In the genomic region with DNA sequence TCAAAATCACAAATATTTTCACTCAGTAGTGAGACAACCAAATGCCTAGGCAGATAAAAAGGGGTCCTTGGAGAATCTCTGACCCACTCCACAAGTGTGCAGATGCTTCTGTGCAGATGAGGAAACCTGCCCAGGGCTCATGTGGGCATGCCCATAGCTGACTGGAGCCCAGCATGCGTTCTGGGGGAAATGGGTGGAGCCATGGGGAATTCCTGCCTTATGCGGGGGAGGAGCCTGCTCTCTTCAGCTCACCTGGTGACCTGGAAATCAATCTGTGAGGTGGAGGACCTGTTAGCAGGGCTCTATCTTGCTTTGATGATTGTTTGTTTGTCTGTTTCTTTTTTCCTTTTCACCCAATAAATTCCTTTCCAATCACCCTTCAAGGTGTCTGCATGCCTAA, we compare ENCODE assay signal across 17 cellular contexts. TPM values are rescaled to one million over a fixed set of nuclear protein-coding genes. Genes with fewer than 3 reads are reported as not detected.
DNase-seq lines count a peak whose midpoint lies in the region; ATAC-seq and TF ChIP-seq lines count a peak whose summit lies in the region.
"Had no signal": no experiment of that assay in that cellular context is flagged by ENCODE, and none has a peak within 500 bp of the region (broad histone marks: within the 10 kb centered on the region; RNA-seq: fewer than 3 reads in every experiment).

No MANE protein-coding gene starts in this region.

- H3K4me1 Mint-ChIP-seq in CD8-positive, alpha-beta T cell (ENCODE audit: low read depth), result peaks cover 42% of the 10 kb centered on the region
- H3K4me1 Mint-ChIP-seq in endodermal cell, result no peaks in the 10 kb centered on the region
- H3K4me1 Mint-ChIP-seq in memory B cell, result peaks cover 16% of the 10 kb centered on the region
- H3K4me1 Mint-ChIP-seq in osteocyte (ENCODE audit: unreplicated experiment), result no peaks in the 10 kb centered on the region

- ATAC-seq in CD8-positive, alpha-beta T cell, result peak; percentile 36
- ATAC-seq in HCT116, result peak; percentile 62
- ATAC-seq in memory B cell (ENCODE audit: low read depth), result peak; percentile 54
- no peak for ATAC-seq in HG02571 (IDR thresholded peaks at IDR 0.05; ENCODE audit: unreplicated experiment)
- no peak for ATAC-seq in GM21786 (IDR thresholded peaks at IDR 0.05; ENCODE audit: unreplicated experiment)

- intact Hi-C loops in CD8-positive, alpha-beta T cell (cut with DNase I, micrococcal nuclease), result no loop called here
- intact Hi-C loops in HCT116 (cut with micrococcal nuclease), result no loop called here

- RAD21 ChIA-PET in HCT116 (lab: Charles Lee; ENCODE audit: low non-redundant PET in 1 of 2, low total read pairs in 2 of 2, uncharacterized antibody in 2 of 2, unreplicated experiment in 2 of 2), result no interaction called here

- no peak overlapping the region for H3K27ac ChIP-seq in CD8-positive, alpha-beta T cell (ENCODE audit: low read depth, low read length)
- no peak overlapping the region for H3K27ac ChIP-seq in HCT116 (ENCODE audit: low read depth, low read length)
- H3K27ac ChIP-seq in endodermal cell (ENCODE audit: low read depth, low read length), result no peak overlapping the region
- H3K27ac ChIP-seq: GM23248 had no signal

- H3K27me3 Mint-ChIP-seq in CD8-positive, alpha-beta T cell (ENCODE audit: low read depth), result no peaks in the 10 kb centered on the region
- H3K27me3 Mint-ChIP-seq in endodermal cell (ENCODE audit: insufficient read depth) (no peaks in the 10 kb centered on the region), memory B cell (no peaks in the 10 kb centered on the region), osteocyte (ENCODE audit: unreplicated experiment) (no peaks in the 10 kb centered on the region)

- no peak overlapping the region for H2AFZ ChIP-seq in HCT116 (ENCODE audit: low read depth, low read length, poor library complexity, severe bottlenecking)
- H2AFZ ChIP-seq: GM23248 had no signal

- no peaks in the 10 kb centered on the region for H3K79me2 ChIP-seq in HCT116 (ENCODE audit: insufficient read depth, low read length)

- POLR2A ChIA-PET in CD8-positive, alpha-beta T cell (lab: Charles Lee), result no interaction called here
- POLR2A ChIA-PET in HCT116 (lab: Charles Lee), result no interaction called here

- H3K27me3 ChIP-seq in CD8-positive, alpha-beta T cell (ENCODE audit: insufficient read depth, low read length), result no peaks in the 10 kb centered on the region
- H3K27me3 ChIP-seq in HCT116 (ENCODE audit: insufficient read depth, low read length), result no peaks in the 10 kb centered on the region
- H3K27me3 ChIP-seq in endodermal cell (ENCODE audit: control insufficient read depth, insufficient read depth, low read length, poor library complexity, severe bottlenecking), result no peaks in the 10 kb centered on the region

- no peaks in the 10 kb centered on the region for H3K9me3 Mint-ChIP-seq in CD8-positive, alpha-beta T cell
- H3K9me3 Mint-ChIP-seq in endodermal cell (no peaks in the 10 kb centered on the region), memory B cell (no peaks in the 10 kb centered on the region), osteocyte (ENCODE audit: unreplicated experiment) (no peaks in the 10 kb centered on the region)

- H3K36me3 Mint-ChIP-seq in CD8-positive, alpha-beta T cell, result peaks cover 37% of the 10 kb centered on the region
- H3K36me3 Mint-ChIP-seq in endodermal cell (ENCODE audit: low read depth) (no peaks in the 10 kb centered on the region), memory B cell (peaks cover 25% of the 10 kb centered on the region), osteocyte (ENCODE audit: unreplicated experiment) (peaks cover 6% of the 10 kb centered on the region)

- no peak overlapping the region for H3K9ac ChIP-seq in HCT116 (ENCODE audit: low read length)
- no peak overlapping the region for H3K9ac ChIP-seq in endodermal cell (ENCODE audit: extremely low read depth, low read length, poor library complexity, severe bottlenecking)
- H3K9ac ChIP-seq: GM23248 had no signal

- H3K4me2 ChIP-seq in HCT116 (ENCODE audit: low read length), result no peak overlapping the region

- H3K9me3 ChIP-seq in CD8-positive, alpha-beta T cell (ENCODE audit: low read length), result no peaks in the 10 kb centered on the region
- H3K9me3 ChIP-seq in HCT116 (ENCODE audit: control insufficient read depth in 1 of 2, insufficient read depth in 1 of 2, low read depth in 1 of 2, low read length in 2 of 2) (no peaks in the 10 kb centered on the region), endodermal cell (ENCODE audit: control insufficient read depth, low read length) (no peaks in the 10 kb centered on the region)
- H3K9me3 ChIP-seq: Caco-2 had no signal

- no peak for TF ChIP-seq CTCF in CD8-positive, alpha-beta T cell (IDR thresholded peaks at IDR 0.05)
- TF ChIP-seq CTCF in HCT116 (IDR thresholded peaks at IDR 0.05 in 2 of 3, conservative IDR thresholded peaks at IDR 0.05 in 1 of 3; ENCODE audit: borderline replicate concordance in 1 of 3, insufficient read depth in 1 of 3, low read depth in 2 of 3, low read length in 2 of 3), result no peak
- TF ChIP-seq CTCF in endodermal cell (conservative IDR thresholded peaks at IDR 0.05), result no peak
- no peak for TF ChIP-seq CTCF in osteocyte (IDR thresholded peaks at IDR 0.05)

- no peaks in the 10 kb centered on the region for H4K20me1 ChIP-seq in HCT116 (ENCODE audit: insufficient read depth)

- H3K4me1 ChIP-seq in CD8-positive, alpha-beta T cell (ENCODE audit: insufficient read depth, low read length), result no peaks in the 10 kb centered on the region
- H3K4me1 ChIP-seq in HCT116 (ENCODE audit: control insufficient read depth in 1 of 2, insufficient read depth in 2 of 2, low read length in 2 of 2), result no peaks in the 10 kb centered on the region
- no peaks in the 10 kb centered on the region for H3K4me1 ChIP-seq in endodermal cell (ENCODE audit: control insufficient read depth, insufficient read depth, low read length)
- H3K4me1 ChIP-seq: Caco-2 had no signal

- no peak overlapping the region for H3K27ac Mint-ChIP-seq in CD8-positive, alpha-beta T cell
- H3K27ac Mint-ChIP-seq in endodermal cell (no peak overlapping the region), memory B cell (no peak overlapping the region), osteocyte (ENCODE audit: unreplicated experiment) (no peak overlapping the region)

- H3K4me3 Mint-ChIP-seq in CD8-positive, alpha-beta T cell, result no peak overlapping the region
- H3K4me3 Mint-ChIP-seq in endodermal cell (no peak overlapping the region), memory B cell (no peak overlapping the region), osteocyte (ENCODE audit: unreplicated experiment) (no peak overlapping the region)

- CTCF ChIA-PET in CD8-positive, alpha-beta T cell (lab: Charles Lee), result no interaction called here
- CTCF ChIA-PET in HCT116 (lab: Charles Lee), result no interaction called here

- 71% methylated on average over 2 of the region's 2 CpGs; no CpG with 5 or more reads in 1 of the 2 experiments for WGBS in endodermal cell (ENCODE audit: insufficient coverage in 1 of 2, insufficient read length in 1 of 2), 2 experiments

- BruUV-seq in HCT116 (replicated peaks; lab: Mats Ljungman, UMichigan), result no TSS peak

- TF ChIP-seq RAD21 in HCT116 (IDR thresholded peaks at IDR 0.05; ENCODE audit: low read depth), result no peak

- H3K36me3 ChIP-seq in CD8-positive, alpha-beta T cell (ENCODE audit: insufficient read depth, low read length), result peaks cover 12% of the 10 kb centered on the region
- H3K36me3 ChIP-seq in HCT116 (ENCODE audit: control insufficient read depth in 1 of 2, insufficient read depth in 2 of 2, low read length in 2 of 2) (no peaks in the 10 kb centered on the region), endodermal cell (ENCODE audit: control insufficient read depth, insufficient read depth, low read length) (no peaks in the 10 kb centered on the region)

- no peaks in the 10 kb centered on the region for H3K9me2 ChIP-seq in HCT116 (ENCODE audit: insufficient read depth)

- no peak for TF ChIP-seq POLR2A in HCT116 (IDR thresholded peaks at IDR 0.05; ENCODE audit: borderline replicate concordance, extremely low read depth, insufficient read depth, insufficient read length)

- DNase-seq in CD8-positive, alpha-beta T cell, result peak in 1 of 7 experiments; percentile 6
- DNase-seq in HCT116 (ENCODE audit: low read depth, low spot score), result no peak
- DNase-seq in endodermal cell, result peak; percentile 76
- DNase-seq in memory B cell (ENCODE audit: low spot score in 2 of 2), result no peak
- DNase-seq in osteocyte (ENCODE audit: extremely low spot score, unreplicated experiment), result no peak
- DNase-seq: C1 segment of cervical spinal cord, Caco-2, GM23248, KBM-7, NCI-H1417 treated with DMSO at 0.1 percent for 48 hours, NCI-H1930, NCI-H526 treated with DMSO at 0.1 percent for 48 hours, SHP77 had no signal

- H3K4me3 ChIP-seq in CD8-positive, alpha-beta T cell (ENCODE audit: low read depth, low read length), result no peak overlapping the region
- H3K4me3 ChIP-seq in HCT116 (replicated peaks in 1 of 2; ENCODE audit: low read depth in 1 of 2, low read length in 2 of 2), result no peak overlapping the region
- no peak overlapping the region for H3K4me3 ChIP-seq in endodermal cell (ENCODE audit: low read length)
- H3K4me3 ChIP-seq: GM23248 had no signal

TF ChIP-seq in HCT116, 20 proteins besides CTCF, POLR2A, EP300 and RAD21 (continues in another document):
- no peak for TF ChIP-seq ELF1 (IDR thresholded peaks at IDR 0.05; ENCODE audit: borderline replicate concordance, low read depth)
- TF ChIP-seq EGR1 (IDR thresholded peaks at IDR 0.05; ENCODE audit: low read depth), result no peak
- TF ChIP-seq, protein P1, sequence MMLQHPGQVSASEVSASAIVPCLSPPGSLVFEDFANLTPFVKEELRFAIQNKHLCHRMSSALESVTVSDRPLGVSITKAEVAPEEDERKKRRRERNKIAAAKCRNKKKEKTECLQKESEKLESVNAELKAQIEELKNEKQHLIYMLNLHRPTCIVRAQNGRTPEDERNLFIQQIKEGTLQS (IDR thresholded peaks at IDR 0.05), result no peak
- TF ChIP-seq EZH2 (IDR thresholded peaks at IDR 0.05), result no peak
- no peak for TF ChIP-seq FOSL1 (IDR thresholded peaks at IDR 0.05; ENCODE audit: low read depth)
- TF ChIP-seq SRF (IDR thresholded peaks at IDR 0.05; ENCODE audit: low read depth), result no peak
- no peak for TF ChIP-seq TCF7L2 (IDR thresholded peaks at IDR 0.05; ENCODE audit: borderline replicate concordance, extremely low read depth, insufficient read depth, insufficient read length)
- no peak for TF ChIP-seq JUND (IDR thresholded peaks at IDR 0.05)
- TF ChIP-seq SIN3A (IDR thresholded peaks at IDR 0.05; ENCODE audit: low read depth), result no peak
- no peak for TF ChIP-seq YY1 (IDR thresholded peaks at IDR 0.05; ENCODE audit: extremely low read depth, insufficient replicate concordance, low read depth, low read length)
- TF ChIP-seq SP1 (IDR thresholded peaks at IDR 0.05; ENCODE audit: low read depth), result no peak

RNA-seq across cellular contexts. Expression of a gene that starts 23.4 kb away (rescaled TPM):
- total RNA-seq in CD8-positive, alpha-beta T cell, result not detected
- total RNA-seq in HCT116 (2021; ENCODE audit: unreplicated experiment), result not detected
- polyA plus RNA-seq in HCT116 (2012), result not detected in 2 replicates
- total RNA-seq in endodermal cell, result not detected
- not detected for polyA plus RNA-seq in endodermal cell (2013, experiment 1 of 2)
- polyA plus RNA-seq in endodermal cell (2013, experiment 2 of 2), result 0.17 TPM
- total RNA-seq in osteocyte, result not detected in 2 replicates
- total RNA-seq: A673, Caco-2, GM23248, OCI-LY7 had no signal
- polyA plus RNA-seq: GM23248 had no signal

Comparison
In these comparisons a context has a peak if more than half of its experiments do, and no peak if none do; other contexts are left out.
1. ATAC-seq: peak in CD8-positive, alpha-beta T cell (single experiment), HCT116 (single experiment) and memory B cell (single experiment); none in HG02571 (single experiment) and GM21786 (single experiment).